In the genomic region with DNA sequence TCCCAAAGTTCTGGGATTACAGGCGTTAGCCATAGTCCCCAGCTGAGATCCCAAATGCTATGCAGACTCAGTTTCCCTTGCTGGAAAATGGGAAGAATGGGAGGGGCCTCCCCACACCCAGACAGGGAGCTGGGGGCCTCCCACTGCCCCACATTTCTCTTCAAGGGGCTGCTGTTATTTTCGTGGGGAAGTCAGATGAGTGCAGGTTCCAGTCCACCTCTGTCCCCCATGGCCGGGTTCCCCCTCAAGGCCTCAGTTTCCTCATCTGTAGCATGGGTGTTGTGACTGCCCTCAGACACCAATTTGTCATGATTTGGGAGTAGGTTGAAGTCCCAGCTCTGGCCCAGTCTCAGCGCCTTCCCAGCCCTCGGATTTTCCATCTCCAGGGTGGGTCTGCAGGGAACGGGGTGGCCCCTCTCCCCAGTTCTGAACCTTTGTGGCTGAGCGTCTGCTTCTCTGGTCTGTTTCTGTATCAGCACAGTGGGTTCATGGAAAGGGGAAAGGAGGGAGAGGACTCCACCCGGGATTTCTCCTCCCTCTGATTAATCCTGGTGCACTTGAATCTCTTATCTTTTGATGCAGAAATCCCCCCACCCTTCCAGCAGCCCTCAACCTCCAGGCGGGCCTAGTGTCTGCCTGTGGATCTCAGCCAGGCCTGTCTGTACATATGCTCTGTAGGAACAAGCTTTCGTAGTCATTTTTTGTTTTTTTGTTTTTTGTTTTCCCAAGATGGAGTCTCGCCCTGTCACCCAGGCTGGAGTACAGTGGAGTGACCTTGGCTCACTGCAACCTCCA, we compare ENCODE assay signal across 13 cellular contexts. TPM values are rescaled to one million over a fixed set of nuclear protein-coding genes. Genes with fewer than 3 reads are reported as not detected.
A peak's percentile ranks its signal among the peaks of the same experiment; 100 is the strongest.
DNase-seq lines count a peak whose midpoint lies in the region; ATAC-seq, FAIRE-seq and TF ChIP-seq lines count a peak whose summit lies in the region.
"Had no signal": no experiment of that assay in that cellular context is flagged by ENCODE, and none has a peak within 500 bp of the region (broad histone marks: within the 10 kb centered on the region; RNA-seq: fewer than 3 reads in every experiment).

No MANE protein-coding gene starts in this region.

- ATAC-seq in A549 = no peak
- no peak for ATAC-seq in Panc1
- ATAC-seq: GM23338, upper lobe of right lung had no signal

- CTCF ChIA-PET in A549 (lab: Yijun Ruan, JAX) (interaction anchor here (0.6 to 2.0 kb wide), 4 partner anchors 10 to 51 kb away, joined by 3 to 7 read pairs (median 4); no protein-coding TSS in a partner anchor), Panc1 (lab: Charles Lee) (interaction anchor here (0.5 kb wide), 1 partner anchor 13 kb away, joined by 3 read pairs; no protein-coding TSS in a partner anchor)

- H3K4me1 ChIP-seq in A549 = peaks cover 38% of the 10 kb centered on the region
- peaks cover 42% of the 10 kb centered on the region for H3K4me1 ChIP-seq in Panc1 (ENCODE audit: control insufficient read depth, insufficient read depth, low read length)
- H3K4me1 ChIP-seq in skeletal muscle tissue (ENCODE audit: control insufficient read depth in 3 of 3, insufficient read depth in 3 of 3, low read length in 3 of 3) = peaks cover 49 to 64% (median 64%) of the 10 kb centered on the region in 3 donors

- TF ChIP-seq RAD21 in A549 (conservative IDR thresholded peaks at IDR 0.05 in 1 of 2, IDR thresholded peaks at IDR 0.05 in 1 of 2) = no peak

- H3K27ac ChIP-seq in A549 (peak overlapping the region in 1 of 2 experiments; percentile 43; a peak in 1 of 6 replicates), Panc1 (ENCODE audit: low read length) (peak overlapping the region; percentile 51), skeletal muscle tissue (ENCODE audit: low read depth, low read length) (peak overlapping the region; percentile 48)

- POLR2A ChIA-PET in A549 (lab: Yijun Ruan, JAX) = interaction anchor here (0.7 kb wide), 1 partner anchor 9 kb away, joined by 4 read pairs; no protein-coding TSS in a partner anchor
- POLR2A ChIA-PET in Panc1 (lab: Charles Lee) = no interaction called here

- DNase-seq in A549 (ENCODE audit: low read depth in 1 of 2, low spot score in 1 of 2) (no peak), Panc1 (ENCODE audit: low read depth, low spot score) (no peak), islet precursor cell (peak; percentile 43), 8988T (no peak), head of caudate nucleus (no peak)
- no peak for DNase-seq in activated T-cell treated with anti-CD3 and anti-CD28 coated beads, Interleukin-2, amount 50 U/mL, for 48 hours
- DNase-seq in effector CD4-positive, alpha-beta T cell = no peak
- DNase-seq: activated CD4-positive, CD25-positive, alpha-beta regulatory T cell; amniotic stem cell; upper lobe of right lung had no signal

- intact Hi-C loops in Panc1 (cut with micrococcal nuclease; ENCODE audit: unreplicated experiment) (no loop called here), head of caudate nucleus (cut with DNase I) (no loop called here)

- H3K9me3 ChIP-seq in A549 = no peaks in the 10 kb centered on the region
- no peaks in the 10 kb centered on the region for H3K9me3 ChIP-seq in Panc1 (ENCODE audit: control insufficient read depth, insufficient read depth, low read depth, low read length)
- H3K9me3 ChIP-seq in skeletal muscle tissue (ENCODE audit: control insufficient read depth in 3 of 3, low read length in 3 of 3) = no peaks in the 10 kb centered on the region
- H3K9me3 ChIP-seq: upper lobe of right lung had no signal

- H3K27me3 ChIP-seq in Panc1 (ENCODE audit: control insufficient read depth, insufficient read depth, low read length) (no peaks in the 10 kb centered on the region), skeletal muscle tissue (ENCODE audit: control insufficient read depth in 3 of 3, insufficient read depth in 3 of 3, low read length in 3 of 3) (no peaks in the 10 kb centered on the region)
- H3K27me3 ChIP-seq: upper lobe of right lung had no signal

- no peak for TF ChIP-seq EP300 in A549 (IDR thresholded peaks at IDR 0.05)

- TF ChIP-seq CTCF in A549 (IDR thresholded peaks at IDR 0.05) (no peak), Panc1 (IDR thresholded peaks at IDR 0.05) (no peak)

- no peaks in the 10 kb centered on the region for H3K36me3 ChIP-seq in Panc1 (ENCODE audit: control insufficient read depth, insufficient read depth, low read length)
- H3K36me3 ChIP-seq in skeletal muscle tissue (ENCODE audit: control insufficient read depth in 3 of 3, insufficient read depth in 3 of 3, low read length in 3 of 3) = peaks cover 11 to 21% (median 12%) of the 10 kb centered on the region in 3 donors

- in situ Hi-C loops in Panc1 (cut with HindIII; ENCODE audit: low pct_unique_long_range_greater_than_20kb, low sequenced_read_pairs) = no loop called here

- WGBS in A549 (ENCODE audit: missing lambda C conversion rate) = 74% methylated on average over 7 of the region's 11 CpGs

- no peak for FAIRE-seq in A549 (lab: Jason Lieb, UNC)

- no TSS peak for BruUV-seq in Panc1 (replicated peaks; lab: Mats Ljungman, UMichigan)

- H3K4me3 ChIP-seq in A549 = no peak overlapping the region
- H3K4me3 ChIP-seq in Panc1 (ENCODE audit: low read depth in 2 of 2, low read length in 2 of 2) = no peak overlapping the region
- no peak overlapping the region for H3K4me3 ChIP-seq in skeletal muscle tissue (ENCODE audit: low read length in 3 of 3)
- H3K4me3 ChIP-seq: GM23338, skin epidermis, upper lobe of right lung had no signal

- peak overlapping the region in 2 of 3 donors; percentile 20 to 25 for H3K9ac ChIP-seq in skeletal muscle tissue (ENCODE audit: low read depth in 1 of 3, low read length in 3 of 3)

- H3K4me2 ChIP-seq in A549 = no peak overlapping the region
- H3K4me2 ChIP-seq: GM23338 had no signal

- no peak for TF ChIP-seq POLR2A in A549 (IDR thresholded peaks at IDR 0.05; ENCODE audit: low read length)

TF ChIP-seq in A549, 52 proteins besides CTCF, POLR2A, EP300 and RAD21:
- TF ChIP-seq FOXS1 (CRISPR knock-in tag; IDR thresholded peaks at IDR 0.05) = no peak
- TF ChIP-seq KDM1A (IDR thresholded peaks at IDR 0.05; ENCODE audit: low read depth) = peak; percentile 68; the same call in 1 of the 2 replicates
TF ChIP-seq in A549: peak in this region for 1.

RNA-seq across cellular contexts. Expression of a gene that starts 12.2 kb away (rescaled TPM):
- 2.6 and 4.7 TPM in 2 replicates for polyA plus RNA-seq in A549 (2011; rRNA removed)
- 8.9 and 14.2 TPM in 2 replicates for polyA plus RNA-seq in A549 (2012; cell fraction: cytosol; rRNA removed)
- polyA plus RNA-seq in A549 (2012; cell fraction: nucleus; rRNA removed) = 20.1 and 22.9 TPM in 2 replicates
- 34.6 to 36.4 TPM (median 34.9 TPM) in 3 replicates for polyA plus RNA-seq in A549 (2017; fragmentation: RNase III; extraction: RNeasy Plus Mini Kit Qiagen cat#74134 plus additional on column Dnase treatment)
- polyA minus RNA-seq in A549 (2011; rRNA and poly(A)+ RNA removed) = 10.5 and 14.6 TPM in 2 replicates
- 120 TPM for total RNA-seq in Panc1 (2021; ENCODE audit: unreplicated experiment)
- 56.0 TPM for polyA plus RNA-seq in Panc1 (2012; ENCODE audit: insufficient read length)
- total RNA-seq in skeletal muscle tissue = 8.4 TPM

Comparison
In these comparisons a context has a peak if more than half of its experiments do, and no peak if none do; other contexts are left out.
1. RNA of a gene that starts 12.2 kb away (total RNA-seq): 120 TPM in Panc1 (single experiment); 8.4 TPM in skeletal muscle tissue (single experiment); every median in the first group is over 10 times any median in the second.